In genomic region chr15:23877502-23878412, GRCh38 we compare ENCODE assay signal across 9 cellular contexts.
A peak's percentile ranks its signal among the peaks of the same experiment; 100 is the strongest.
DNase-seq lines count a peak whose midpoint lies in the region; ATAC-seq lines count a peak whose summit lies in the region.
"Had no signal": no experiment of that assay in that cellular context is flagged by ENCODE, and none has a peak within 500 bp of the region (broad histone marks: within the 10 kb centered on the region; RNA-seq: fewer than 3 reads in every experiment).

No MANE protein-coding gene starts in this region.

- no peak overlapping the region for H3K4me3 Mint-ChIP-seq in activated CD8-positive, alpha-beta memory T cell treated with anti-CD3 and anti-CD28 coated beads, Interleukin-2, amount 10 ng/mL, durations not matched to agents 7 days and 5 days
- no peak overlapping the region for H3K4me3 Mint-ChIP-seq in activated naive CD8-positive, alpha-beta T cell treated with anti-CD3 and anti-CD28 coated beads, Interleukin-2, amount 10 ng/mL, durations not matched to agents 7 days and 5 days
- H3K4me3 Mint-ChIP-seq: activated T-cell treated with anti-CD3 and anti-CD28 coated beads, Interleukin-2, amount 50 U/mL, for 4 hours had no signal

- H3K27me3 Mint-ChIP-seq in activated CD8-positive, alpha-beta memory T cell treated with anti-CD3 and anti-CD28 coated beads, Interleukin-2, amount 10 ng/mL, durations not matched to agents 7 days and 5 days = no peaks in the 10 kb centered on the region
- no peaks in the 10 kb centered on the region for H3K27me3 Mint-ChIP-seq in activated naive CD8-positive, alpha-beta T cell treated with anti-CD3 and anti-CD28 coated beads, Interleukin-2, amount 10 ng/mL, durations not matched to agents 7 days and 5 days

- no peak overlapping the region for H3K27ac Mint-ChIP-seq in activated CD8-positive, alpha-beta memory T cell treated with anti-CD3 and anti-CD28 coated beads, Interleukin-2, amount 10 ng/mL, durations not matched to agents 7 days and 5 days
- H3K27ac Mint-ChIP-seq in activated naive CD8-positive, alpha-beta T cell treated with anti-CD3 and anti-CD28 coated beads, Interleukin-2, amount 10 ng/mL, durations not matched to agents 7 days and 5 days = no peak overlapping the region

- no peaks in the 10 kb centered on the region for H3K36me3 Mint-ChIP-seq in activated CD8-positive, alpha-beta memory T cell treated with anti-CD3 and anti-CD28 coated beads, Interleukin-2, amount 10 ng/mL, durations not matched to agents 7 days and 5 days
- no peaks in the 10 kb centered on the region for H3K36me3 Mint-ChIP-seq in activated naive CD8-positive, alpha-beta T cell treated with anti-CD3 and anti-CD28 coated beads, Interleukin-2, amount 10 ng/mL, durations not matched to agents 7 days and 5 days

- H3K4me3 ChIP-seq in iPS-18c (ENCODE audit: insufficient read depth, low read depth, low read length) = peak overlapping the region; percentile 21; the same call in 1 of the 2 replicates

- ATAC-seq in activated CD8-positive, alpha-beta memory T cell treated with anti-CD3 and anti-CD28 coated beads, Interleukin-2, amount 10 ng/mL, durations not matched to agents 7 days and 5 days = no peak
- peak; percentile 50 for ATAC-seq in activated naive CD8-positive, alpha-beta T cell treated with anti-CD3 and anti-CD28 coated beads, Interleukin-2, amount 10 ng/mL, durations not matched to agents 7 days and 5 days (ENCODE audit: low read depth)
- ATAC-seq in HG03045 (IDR thresholded peaks at IDR 0.05; ENCODE audit: unreplicated experiment) = no peak

- H3K4me1 Mint-ChIP-seq in activated CD8-positive, alpha-beta memory T cell treated with anti-CD3 and anti-CD28 coated beads, Interleukin-2, amount 10 ng/mL, durations not matched to agents 7 days and 5 days = no peaks in the 10 kb centered on the region
- no peaks in the 10 kb centered on the region for H3K4me1 Mint-ChIP-seq in activated naive CD8-positive, alpha-beta T cell treated with anti-CD3 and anti-CD28 coated beads, Interleukin-2, amount 10 ng/mL, durations not matched to agents 7 days and 5 days

- peak; percentile 42 for DNase-seq in activated CD8-positive, alpha-beta memory T cell treated with anti-CD3 and anti-CD28 coated beads, Interleukin-2, amount 10 ng/mL, durations not matched to agents 7 days and 5 days
- DNase-seq in activated CD8-positive, alpha-beta memory T cell treated with anti-CD3 and anti-CD28 coated beads, Interleukin-2, amount 50 U/mL, for 4 hours = no peak
- DNase-seq in NCI-H146 treated with DMSO at 0.1 percent for 48 hours (lab: John Stamatoyannopoulos, UW; ENCODE audit: unreplicated experiment) (peak; percentile 4), dedifferentiated amniotic fluid mesenchymal stem cell (ENCODE audit: extremely low spot score) (no peak)
- peak; percentile 49 for DNase-seq in activated naive CD8-positive, alpha-beta T cell treated with anti-CD3 and anti-CD28 coated beads, Interleukin-2, amount 10 ng/mL, durations not matched to agents 7 days and 5 days
- peak; percentile 14 to 17 for DNase-seq in stimulated activated CD8-positive, alpha-beta memory T cell treated with anti-CD3 and anti-CD28 coated beads, Interleukin-15, amount 100 ng/mL, for 48 hours (ENCODE audit: low read depth in 2 of 2)
- DNase-seq: activated T-cell treated with anti-CD3 and anti-CD28 coated beads, Interleukin-2, amount 50 U/mL, for 4 hours had no signal

- POLR2A ChIA-PET in activated naive CD8-positive, alpha-beta T cell treated with anti-CD3 and anti-CD28 coated beads, Interleukin-2, amount 10 ng/mL, durations not matched to agents 7 days and 5 days (lab: Charles Lee) = no interaction called here

- no peaks in the 10 kb centered on the region for H3K9me3 Mint-ChIP-seq in activated CD8-positive, alpha-beta memory T cell treated with anti-CD3 and anti-CD28 coated beads, Interleukin-2, amount 10 ng/mL, durations not matched to agents 7 days and 5 days (ENCODE audit: low read depth)
- H3K9me3 Mint-ChIP-seq in activated naive CD8-positive, alpha-beta T cell treated with anti-CD3 and anti-CD28 coated beads, Interleukin-2, amount 10 ng/mL, durations not matched to agents 7 days and 5 days = peaks cover 3% of the 10 kb centered on the region

- peaks cover 4% of the 10 kb centered on the region for H3K9me3 ChIP-seq in iPS-18c (ENCODE audit: control insufficient read depth, insufficient read depth, low read length)

- CTCF ChIA-PET in activated CD8-positive, alpha-beta memory T cell treated with anti-CD3 and anti-CD28 coated beads, Interleukin-2, amount 10 ng/mL, durations not matched to agents 7 days and 5 days (lab: Charles Lee) = no interaction called here

Comparison
In these comparisons a context has a peak if more than half of its experiments do, and no peak if none do; other contexts are left out.
1. DNase-seq: peak in activated CD8-positive, alpha-beta memory T cell treated with anti-CD3 and anti-CD28 coated beads, Interleukin-2, amount 10 ng/mL, durations not matched to agents 7 days and 5 days (single experiment), NCI-H146 treated with DMSO at 0.1 percent for 48 hours (single experiment), activated naive CD8-positive, alpha-beta T cell treated with anti-CD3 and anti-CD28 coated beads, Interleukin-2, amount 10 ng/mL, durations not matched to agents 7 days and 5 days (single experiment) and stimulated activated CD8-positive, alpha-beta memory T cell treated with anti-CD3 and anti-CD28 coated beads, Interleukin-15, amount 100 ng/mL, for 48 hours (2 of 2); none in activated CD8-positive, alpha-beta memory T cell treated with anti-CD3 and anti-CD28 coated beads, Interleukin-2, amount 50 U/mL, for 4 hours (single experiment) and dedifferentiated amniotic fluid mesenchymal stem cell (single experiment).